2 cellular contexts compared by ENCODE assay signal in genomic region chr14:104666523-104666895, GRCh38.
TF ChIP-seq lines count a peak whose summit lies in the region.
"Not testable (repeated sequence)": the region's sequence is repeated elsewhere in the genome, so short reads cannot be mapped to it uniquely, and the experiment has no call there.

No MANE protein-coding gene starts in this region.

TF ChIP-seq in A549, 52 proteins besides CTCF, POLR2A, EP300 and RAD21:
- TF ChIP-seq FOSL2 (IDR thresholded peaks at IDR 0.05) = not testable (repeated sequence)
- peak; percentile 71 for TF ChIP-seq FOSL2 (CRISPR knock-in tag; IDR thresholded peaks at IDR 0.05)

TF ChIP-seq in HCT116, 20 proteins besides CTCF, POLR2A, EP300 and RAD21:
- peak; percentile 41 for TF ChIP-seq JUND (IDR thresholded peaks at IDR 0.05)
- TF ChIP-seq EGR1 (IDR thresholded peaks at IDR 0.05; ENCODE audit: low read depth) = peak; percentile 83
- TF ChIP-seq FOSL1 (IDR thresholded peaks at IDR 0.05; ENCODE audit: low read depth) = 0 out of 2 replicates have a peak, but pooled peaks have one; percentile 42
